Comparison of ENCODE assay signal across 32 cellular contexts in genomic region chr16:72725643-72726042, GRCh38.
"Had no signal": no experiment of that assay in that cellular context is flagged by ENCODE, and none has a peak within 500 bp of the region (broad histone marks: within the 10 kb centered on the region; RNA-seq: fewer than 3 reads in every experiment).

No MANE protein-coding gene starts in this region.

- H3K4me3 ChIP-seq: adrenal gland, ascending aorta, body of pancreas, breast epithelium, cardiac muscle cell had no signal

- H3K4me1 ChIP-seq: adrenal gland, ascending aorta, body of pancreas, breast epithelium had no signal

- H3K27ac ChIP-seq: adrenal gland, ascending aorta, body of pancreas, brain microvascular endothelial cell, breast epithelium, cardiac muscle cell had no signal

- H3K36me3 ChIP-seq: adrenal gland, ascending aorta, brain microvascular endothelial cell, breast epithelium, cardiac muscle cell had no signal

- DNase-seq: activated effector memory CD4-positive, alpha-beta T cell treated with anti-CD3 and anti-CD28 coated beads, Interleukin-2, amount 50 U/mL, for 16 hours; activated effector memory CD4-positive, alpha-beta T cell treated with Interleukin-2 at 50 U/mL for 16 hours; activated gamma-delta T cell; activated gamma-delta T cell treated with Interleukin-2 at 50 U/mL for 16 hours; activated naive CD4-positive, alpha-beta T cell; activated naive CD4-positive, alpha-beta T cell treated with anti-CD3 and anti-CD28 coated beads for 36 hours; activated naive CD4-positive, alpha-beta T cell treated with anti-CD3 and anti-CD28 coated beads, Interleukin-2, amount 10 ng/mL, durations not matched to agents 7 days and 5 days; activated naive CD4-positive, alpha-beta T cell treated with anti-CD3 and anti-CD28 coated beads, Interleukin-2, amount 50 U/mL, for 16 hours; activated naive CD4-positive, alpha-beta T cell treated with Interleukin-2 at 50 U/mL for 16 hours; activated naive CD8-positive, alpha-beta T cell treated with anti-CD3 and anti-CD28 coated beads for 36 hours; activated naive CD8-positive, alpha-beta T cell treated with anti-CD3 and anti-CD28 coated beads, Interleukin-2, amount 10 ng/mL, durations not matched to agents 7 days and 5 days; activated naive CD8-positive, alpha-beta T cell treated with anti-CD3 and anti-CD28 coated beads, Interleukin-2, amount 50 U/mL, for 24 hours; activated T-cell treated with anti-CD3 and anti-CD28 coated beads, Interleukin-2, amount 50 U/mL, for 1 hour; activated T-cell treated with anti-CD3 and anti-CD28 coated beads, Interleukin-2, amount 50 U/mL, for 24 hours; activated T-cell treated with anti-CD3 and anti-CD28 coated beads, Interleukin-2, amount 50 U/mL, for 4 hours; activated T-cell treated with anti-CD3 and anti-CD28 coated beads, Interleukin-2, amount 50 U/mL, for 48 hours; activated T-cell treated with anti-CD3 and anti-CD28 coated beads, Interleukin-2, amount 50 U/mL, for 72 hours; adrenal gland; amniotic stem cell; amygdala; anterior cingulate cortex; aorta; body of pancreas; brain microvascular endothelial cell; caudate nucleus; central memory CD4-positive, alpha-beta T cell; cerebellar nuclear complex had no signal

- ATAC-seq: activated naive CD4-positive, alpha-beta T cell treated with anti-CD3 and anti-CD28 coated beads, Interleukin-2, amount 50 U/mL, for 72 hours; activated naive CD8-positive, alpha-beta T cell treated with anti-CD3 and anti-CD28 coated beads, Interleukin-2, amount 50 U/mL, for 24 hours; activated T-cell treated with anti-CD3 and anti-CD28 coated beads, Interleukin-2, amount 50 U/mL, for 4 hours; activated T-cell treated with anti-CD3 and anti-CD28 coated beads, Interleukin-2, amount 50 U/mL, for 72 hours; activated T-helper 17 cell treated with anti-CD3 and anti-CD28 coated beads, Interleukin-2, amount 50 U/mL, for 72 hours; body of pancreas had no signal

- H3K9me3 ChIP-seq: adrenal gland, ascending aorta, body of pancreas had no signal

- H3K27me3 ChIP-seq: adrenal gland, ascending aorta, body of pancreas, brain microvascular endothelial cell, breast epithelium, cardiac muscle cell had no signal
